In the genomic region with DNA sequence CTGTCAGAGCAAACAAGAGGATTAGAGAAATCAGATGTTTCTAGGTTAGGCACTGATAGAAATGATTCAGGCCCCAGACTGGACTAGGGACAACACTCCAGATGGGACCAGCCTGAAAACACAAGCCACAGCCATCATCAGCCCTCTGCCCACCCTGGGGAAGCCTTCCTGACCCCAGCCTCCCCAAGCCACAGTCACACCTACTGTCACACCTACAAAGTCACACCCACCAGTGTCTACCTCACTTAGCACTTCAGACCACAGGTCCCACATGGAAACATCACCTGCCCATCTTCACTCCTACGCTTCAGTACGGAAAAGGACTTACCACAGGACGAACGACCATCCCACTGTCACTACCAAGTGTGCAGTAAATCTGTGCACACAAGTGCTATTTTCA, we compare ENCODE assay signal across 15 cellular contexts.
DNase-seq lines count a peak whose midpoint lies in the region; TF ChIP-seq lines count a peak whose summit lies in the region.
"Had no signal": no experiment of that assay in that cellular context is flagged by ENCODE, and none has a peak within 500 bp of the region (broad histone marks: within the 10 kb centered on the region; RNA-seq: fewer than 3 reads in every experiment).

No MANE protein-coding gene starts in this region.

- no peak for DNase-seq in HFFc6
- DNase-seq in H7 = no peak
- no peak for DNase-seq in iPS-NIHi11 (ENCODE audit: low spot score)
- no peak for DNase-seq in RKO (ENCODE audit: low spot score)
- DNase-seq in stimulated activated CD8-positive, alpha-beta memory T cell treated with anti-CD3 and anti-CD28 coated beads, Interleukin-4, amount 100 ng/mL, for 48 hours = no peak
- DNase-seq: activated CD4-positive, alpha-beta T cell treated with anti-CD3 and anti-CD28 coated beads, Interleukin-2, amount 50 U/mL, for 48 hours; HCEC 1CT; NCI-H146; pancreas had no signal

- H3K9me3 ChIP-seq in duodenal mucosa (ENCODE audit: control insufficient read depth in 1 of 2, low read length in 2 of 2) = no peaks in the 10 kb centered on the region
- H3K9me3 ChIP-seq: breast epithelium, pancreas had no signal

- H3K27me3 ChIP-seq in duodenal mucosa (ENCODE audit: control insufficient read depth in 1 of 2, insufficient read depth in 2 of 2, low read length in 2 of 2) = no peaks in the 10 kb centered on the region
- H3K27me3 ChIP-seq in H7 (ENCODE audit: control insufficient read depth, insufficient read depth, low read length) = no peaks in the 10 kb centered on the region
- H3K27me3 ChIP-seq: breast epithelium, pancreas had no signal

- H3K9me3 Mint-ChIP-seq in HFFc6 = no peaks in the 10 kb centered on the region
- H3K9me3 Mint-ChIP-seq in nephron = no peaks in the 10 kb centered on the region
- H3K9me3 Mint-ChIP-seq: activated naive CD4-positive, alpha-beta T cell treated with anti-CD3 and anti-CD28 coated beads, Interleukin-2, amount 50 U/mL, for 24 hours; stimulated activated effector memory CD8-positive, alpha-beta T cell treated with anti-CD3 and anti-CD28 coated beads, Interleukin-12 subunit alpha, Interleukin-12 subunit beta, amount 100 ng/mL, for 72 hours had no signal

- TF ChIP-seq CTCF in HFFc6 (IDR thresholded peaks at IDR 0.05) = no peak
- no peak for TF ChIP-seq CTCF in nephron (IDR thresholded peaks at IDR 0.05; ENCODE audit: unreplicated experiment in 3 of 3)

- peak overlapping the region; percentile 8; the same call in 1 of the 2 replicates for H3K4me3 Mint-ChIP-seq in HFFc6
- H3K4me3 Mint-ChIP-seq in nephron = no peak overlapping the region
- H3K4me3 Mint-ChIP-seq: activated naive CD4-positive, alpha-beta T cell treated with anti-CD3 and anti-CD28 coated beads, Interleukin-2, amount 50 U/mL, for 24 hours; stimulated activated effector memory CD8-positive, alpha-beta T cell treated with anti-CD3 and anti-CD28 coated beads, Interleukin-12 subunit alpha, Interleukin-12 subunit beta, amount 100 ng/mL, for 72 hours had no signal

- no peak overlapping the region for H3K4me3 ChIP-seq in duodenal mucosa (ENCODE audit: low read depth in 1 of 2, low read length in 2 of 2)
- no peak overlapping the region for H3K4me3 ChIP-seq in H7 (ENCODE audit: insufficient read depth, low read depth, low read length)
- H3K4me3 ChIP-seq: breast epithelium, pancreas had no signal

- H3K27ac ChIP-seq in duodenal mucosa (ENCODE audit: low read depth, low read length) (peak overlapping the region; percentile 33), temporal lobe (ENCODE audit: low read depth, low read length) (peak overlapping the region; percentile 10)

- peaks cover 9 to 10% of the 10 kb centered on the region in 2 donors for H3K4me1 ChIP-seq in duodenal mucosa (ENCODE audit: control insufficient read depth in 1 of 2, insufficient read depth in 2 of 2, low read length in 2 of 2)
- H3K4me1 ChIP-seq: breast epithelium had no signal

- H3K27ac Mint-ChIP-seq in HFFc6 (peak overlapping the region; percentile 96), nephron (peak overlapping the region; percentile 30 to 50 (median 45))
- H3K27ac Mint-ChIP-seq: activated naive CD4-positive, alpha-beta T cell treated with anti-CD3 and anti-CD28 coated beads, Interleukin-2, amount 50 U/mL, for 24 hours; stimulated activated effector memory CD8-positive, alpha-beta T cell treated with anti-CD3 and anti-CD28 coated beads, Interleukin-12 subunit alpha, Interleukin-12 subunit beta, amount 100 ng/mL, for 72 hours had no signal

- H3K36me3 ChIP-seq in duodenal mucosa (ENCODE audit: control insufficient read depth in 1 of 2, insufficient read depth in 2 of 2, low read length in 2 of 2) = no peaks in the 10 kb centered on the region
- no peaks in the 10 kb centered on the region for H3K36me3 ChIP-seq in H7 (replicated peaks; ENCODE audit: control insufficient read depth, insufficient read depth, low read length)
- H3K36me3 ChIP-seq: breast epithelium, pancreas had no signal

- no peak overlapping the region for H3K9ac ChIP-seq in duodenal mucosa (ENCODE audit: low read depth in 1 of 2, low read length in 2 of 2)

- H3K4me1 Mint-ChIP-seq in HFFc6 (ENCODE audit: low read depth) (peaks cover 48% of the 10 kb centered on the region), nephron (peaks cover 67% of the 10 kb centered on the region)
- H3K4me1 Mint-ChIP-seq: stimulated activated effector memory CD8-positive, alpha-beta T cell treated with anti-CD3 and anti-CD28 coated beads, Interleukin-12 subunit alpha, Interleukin-12 subunit beta, amount 100 ng/mL, for 72 hours had no signal

- H3K36me3 Mint-ChIP-seq in HFFc6 (ENCODE audit: low read depth) (peaks cover 23% of the 10 kb centered on the region), nephron (ENCODE audit: low read depth) (no peaks in the 10 kb centered on the region)
- H3K36me3 Mint-ChIP-seq: activated naive CD4-positive, alpha-beta T cell treated with anti-CD3 and anti-CD28 coated beads, Interleukin-2, amount 50 U/mL, for 24 hours; stimulated activated effector memory CD8-positive, alpha-beta T cell treated with anti-CD3 and anti-CD28 coated beads, Interleukin-12 subunit alpha, Interleukin-12 subunit beta, amount 100 ng/mL, for 72 hours had no signal

- H3K27me3 Mint-ChIP-seq in HFFc6 (ENCODE audit: insufficient read depth) = peaks cover 6% of the 10 kb centered on the region
- H3K27me3 Mint-ChIP-seq in nephron (ENCODE audit: low read depth) = no peaks in the 10 kb centered on the region
